15 cellular contexts compared by ENCODE assay signal in genomic region chr12:132078190-132078589, GRCh38.
DNase-seq lines count a peak whose midpoint lies in the region; ATAC-seq and TF ChIP-seq lines count a peak whose summit lies in the region.
"Had no signal": no experiment of that assay in that cellular context is flagged by ENCODE, and none has a peak within 500 bp of the region (broad histone marks: within the 10 kb centered on the region; RNA-seq: fewer than 3 reads in every experiment).

No MANE protein-coding gene starts in this region.

- DNase-seq in AG04449 (ENCODE audit: low read depth, low spot score) (peak; percentile 61), HCEC 1CT (peak; percentile 29), astrocyte of the cerebellum (ENCODE audit: low read depth) (peak; percentile 76), iris pigment epithelial cell (ENCODE audit: low read depth) (peak; percentile 84), DMS153 treated with DMSO at 0.1 percent for 48 hours (lab: John Stamatoyannopoulos, UW; ENCODE audit: unreplicated experiment) (no peak), NCI-H69 (lab: John Stamatoyannopoulos, UW) (no peak)
- no peak for DNase-seq in activated T-cell treated with anti-CD3 and anti-CD28 coated beads, Interleukin-2, amount 50 U/mL, for 72 hours
- DNase-seq: activated CD4-positive, CD25-positive, alpha-beta regulatory T cell; activated T-cell treated with anti-CD3 and anti-CD28 coated beads, Interleukin-2, amount 50 U/mL, for 24 hours; CD8-positive, alpha-beta memory T cell; tibial artery had no signal

- ATAC-seq in activated T-cell treated with anti-CD3 and anti-CD28 coated beads, Interleukin-2, amount 50 U/mL, for 72 hours (replicated peaks in 1 of 2), result no peak
- no peak for ATAC-seq in esophagus mucosa
- ATAC-seq: GM12878 had no signal

- no peak overlapping the region for H3K4me3 Mint-ChIP-seq in activated T-cell treated with anti-CD3 and anti-CD28 coated beads, Interleukin-2, amount 50 U/mL, for 72 hours
- H3K4me3 Mint-ChIP-seq: activated T-cell treated with anti-CD3 and anti-CD28 coated beads, Interleukin-2, amount 50 U/mL, for 24 hours; CD8-positive, alpha-beta memory T cell had no signal

- H3K4me1 Mint-ChIP-seq in activated T-cell treated with anti-CD3 and anti-CD28 coated beads, Interleukin-2, amount 50 U/mL, for 72 hours (ENCODE audit: low read depth), result peaks cover under 1% of the 10 kb centered on the region

- no peak overlapping the region for H3K27ac Mint-ChIP-seq in activated T-cell treated with anti-CD3 and anti-CD28 coated beads, Interleukin-2, amount 50 U/mL, for 72 hours
- H3K27ac Mint-ChIP-seq: activated T-cell treated with anti-CD3 and anti-CD28 coated beads, Interleukin-2, amount 50 U/mL, for 24 hours had no signal

- CTCF ChIA-PET in AG04449 (lab: Yijun Ruan, JAX), result no interaction called here

- peaks cover 4 to 9% of the 10 kb centered on the region in 2 donors for H3K36me3 Mint-ChIP-seq in activated T-cell treated with anti-CD3 and anti-CD28 coated beads, Interleukin-2, amount 50 U/mL, for 72 hours (ENCODE audit: insufficient read depth in 2 of 2)

- H3K4me3 ChIP-seq in AG04449 (ENCODE audit: low read depth, low read length), result no peak overlapping the region
- H3K4me3 ChIP-seq in astrocyte of the cerebellum (ENCODE audit: low read depth, low read length), result no peak overlapping the region
- H3K4me3 ChIP-seq: cardiac muscle cell, GM12878, SJSA1, tibial artery had no signal

- H3K9me3 Mint-ChIP-seq in activated T-cell treated with anti-CD3 and anti-CD28 coated beads, Interleukin-2, amount 50 U/mL, for 72 hours, result no peaks in the 10 kb centered on the region
- H3K9me3 Mint-ChIP-seq: activated T-cell treated with anti-CD3 and anti-CD28 coated beads, Interleukin-2, amount 50 U/mL, for 24 hours; CD8-positive, alpha-beta memory T cell had no signal

- in situ Hi-C loops in astrocyte of the cerebellum (cut with HindIII; ENCODE audit: low sequenced_read_pairs), result no loop called here

- H3K27me3 Mint-ChIP-seq in activated T-cell treated with anti-CD3 and anti-CD28 coated beads, Interleukin-2, amount 50 U/mL, for 72 hours (ENCODE audit: low read depth), result no peaks in the 10 kb centered on the region
- H3K27me3 Mint-ChIP-seq: activated T-cell treated with anti-CD3 and anti-CD28 coated beads, Interleukin-2, amount 50 U/mL, for 24 hours; CD8-positive, alpha-beta memory T cell had no signal

- TF ChIP-seq CTCF in AG04449 (IDR thresholded peaks at IDR 0.05; ENCODE audit: insufficient read depth, low read length, missing control alignments) (no peak), astrocyte of the cerebellum (IDR thresholded peaks at IDR 0.05; ENCODE audit: low read depth, low read length, missing control alignments) (no peak)

- POLR2A ChIA-PET in AG04449 (lab: Yijun Ruan, JAX), result no interaction called here

Comparison
In these comparisons a context has a peak if more than half of its experiments do, and no peak if none do; other contexts are left out.
1. DNase-seq: peak in AG04449 (single experiment), HCEC 1CT (single experiment), astrocyte of the cerebellum (single experiment) and iris pigment epithelial cell (single experiment); none in DMS153 treated with DMSO at 0.1 percent for 48 hours (single experiment), activated T-cell treated with anti-CD3 and anti-CD28 coated beads, Interleukin-2, amount 50 U/mL, for 72 hours (0 of 2) and NCI-H69 (single experiment).